ENCODE assay signal across 22 cellular contexts in genomic region chr16:58049697-58050185, GRCh38.
"Had no signal": no experiment of that assay in that cellular context is flagged by ENCODE, and none has a peak within 500 bp of the region (broad histone marks: within the 10 kb centered on the region; RNA-seq: fewer than 3 reads in every experiment).

No MANE protein-coding gene starts in this region.

- DNase-seq: activated B cell treated with CpG ODN at 0.5 μM for 24 hours; activated CD4-positive, alpha-beta T cell treated with anti-CD3 and anti-CD28 coated beads for 48 hours; activated CD8-positive, alpha-beta memory T cell treated with anti-CD3 and anti-CD28 coated beads, Interleukin-2, amount 50 U/mL, for 48 hours; activated CD8-positive, alpha-beta T cell treated with anti-CD3 and anti-CD28 coated beads, Interleukin-2, amount 10 ng/mL, durations not matched to agents 7 days and 5 days; activated gamma-delta T cell treated with Interleukin-2 at 50 U/mL for 16 hours; activated naive CD8-positive, alpha-beta T cell treated with anti-CD3 and anti-CD28 coated beads for 36 hours; amygdala; brain microvascular endothelial cell; cortex of kidney; effector CD4-positive, alpha-beta T cell; immature natural killer cell; left cardiac atrium; mammary epithelial cell; mucosa of descending colon; occipital lobe; right cardiac atrium; stimulated activated naive CD8-positive, alpha-beta T cell treated with anti-CD3 and anti-CD28 coated beads, Interleukin-15, amount 100 ng/mL, for 72 hours; SW 1271; upper lobe of right lung had no signal

- H3K4me1 Mint-ChIP-seq: activated B cell treated with CpG ODN at 0.5 μM for 24 hours; activated naive CD8-positive, alpha-beta T cell treated with anti-CD3 and anti-CD28 coated beads for 36 hours; immature natural killer cell; naive thymus-derived CD8-positive, alpha-beta T cell; stimulated activated naive CD8-positive, alpha-beta T cell treated with anti-CD3 and anti-CD28 coated beads, Interleukin-15, amount 100 ng/mL, for 72 hours had no signal

- H3K27me3 Mint-ChIP-seq: activated naive CD8-positive, alpha-beta T cell treated with anti-CD3 and anti-CD28 coated beads for 36 hours; stimulated activated naive CD8-positive, alpha-beta T cell treated with anti-CD3 and anti-CD28 coated beads, Interleukin-15, amount 100 ng/mL, for 72 hours had no signal

- H3K9me3 Mint-ChIP-seq: activated B cell treated with CpG ODN at 0.5 μM for 24 hours; activated naive CD8-positive, alpha-beta T cell treated with anti-CD3 and anti-CD28 coated beads for 36 hours; immature natural killer cell; stimulated activated naive CD8-positive, alpha-beta T cell treated with anti-CD3 and anti-CD28 coated beads, Interleukin-15, amount 100 ng/mL, for 72 hours had no signal

- H3K4me3 ChIP-seq: mucosa of descending colon, prostate gland, upper lobe of right lung had no signal

- ATAC-seq: activated CD8-positive, alpha-beta T cell treated with anti-CD3 and anti-CD28 coated beads, Interleukin-2, amount 10 ng/mL, durations not matched to agents 7 days and 5 days; mucosa of descending colon; naive thymus-derived CD8-positive, alpha-beta T cell; right cardiac atrium; stimulated activated naive CD8-positive, alpha-beta T cell treated with anti-CD3 and anti-CD28 coated beads, Interleukin-15, amount 100 ng/mL, for 72 hours had no signal

- H3K4me1 ChIP-seq: prostate gland had no signal

- H3K36me3 Mint-ChIP-seq: activated naive CD8-positive, alpha-beta T cell treated with anti-CD3 and anti-CD28 coated beads for 36 hours; immature natural killer cell; naive thymus-derived CD8-positive, alpha-beta T cell had no signal

- H3K27me3 ChIP-seq: brain microvascular endothelial cell, upper lobe of right lung had no signal

- H3K36me3 ChIP-seq: brain microvascular endothelial cell, prostate gland, upper lobe of right lung had no signal

- H3K27ac Mint-ChIP-seq: activated B cell treated with CpG ODN at 0.5 μM for 24 hours; activated CD8-positive, alpha-beta T cell treated with anti-CD3 and anti-CD28 coated beads, Interleukin-2, amount 10 ng/mL, durations not matched to agents 7 days and 5 days; activated naive CD8-positive, alpha-beta T cell treated with anti-CD3 and anti-CD28 coated beads for 36 hours; immature natural killer cell; naive thymus-derived CD8-positive, alpha-beta T cell had no signal

- H3K27ac ChIP-seq: brain microvascular endothelial cell, epithelial cell of prostate, prostate gland, upper lobe of right lung had no signal

- H3K4me3 Mint-ChIP-seq: activated B cell treated with CpG ODN at 0.5 μM for 24 hours; activated CD8-positive, alpha-beta T cell treated with anti-CD3 and anti-CD28 coated beads, Interleukin-2, amount 10 ng/mL, durations not matched to agents 7 days and 5 days; activated naive CD8-positive, alpha-beta T cell treated with anti-CD3 and anti-CD28 coated beads for 36 hours; immature natural killer cell; naive thymus-derived CD8-positive, alpha-beta T cell; stimulated activated naive CD8-positive, alpha-beta T cell treated with anti-CD3 and anti-CD28 coated beads, Interleukin-15, amount 100 ng/mL, for 72 hours had no signal

- H3K9me3 ChIP-seq: mucosa of descending colon, prostate gland, upper lobe of right lung had no signal
